1 cellular context compared by ENCODE assay signal in the genomic region with DNA sequence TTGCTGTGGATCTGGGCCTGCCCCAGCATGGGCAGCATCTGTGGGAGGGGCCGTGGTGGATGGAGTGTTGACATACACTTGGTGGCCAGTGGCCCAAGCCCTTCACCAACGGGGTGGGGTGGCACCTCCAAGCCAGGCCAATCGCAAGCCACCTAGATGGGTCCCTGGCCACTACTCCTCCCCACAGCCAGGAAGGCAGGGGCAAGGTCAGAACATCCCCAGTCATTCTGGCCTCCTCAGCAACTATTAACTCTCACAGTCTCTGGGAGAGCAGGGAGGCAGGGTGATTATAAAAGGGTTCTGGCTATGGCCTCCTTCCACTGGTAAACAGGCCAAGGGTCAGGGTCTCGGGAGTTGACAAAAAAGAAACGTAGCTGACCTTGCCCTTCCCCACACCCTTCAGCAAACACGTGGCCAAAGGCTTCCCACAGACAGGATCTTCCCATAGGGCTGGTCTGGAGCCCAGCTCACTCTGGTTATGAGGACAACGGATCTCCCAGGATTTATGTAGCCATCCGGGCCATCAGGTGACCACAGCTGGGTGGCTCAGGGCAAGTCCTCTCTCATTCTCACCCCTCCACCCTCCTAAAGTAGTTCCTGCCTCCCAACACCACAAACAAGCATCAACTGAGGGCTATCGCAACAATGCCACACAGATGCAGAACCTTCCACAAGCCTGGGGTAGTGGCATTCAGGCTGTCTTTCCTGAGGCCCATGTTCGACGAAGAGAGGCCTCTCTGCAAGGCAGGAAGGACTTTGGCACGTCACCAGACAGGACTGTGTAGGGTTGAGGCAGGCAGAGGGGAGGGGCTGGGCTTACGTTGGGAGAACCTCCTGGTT.
TF ChIP-seq lines count a peak whose summit lies in the region.

No MANE protein-coding gene starts in this region.

TF ChIP-seq in SK-N-SH, 30 proteins besides CTCF, POLR2A, EP300 and RAD21:
- no peak for TF ChIP-seq NRF1 (IDR thresholded peaks at IDR 0.05; ENCODE audit: low read depth, low read length)
- no peak for TF ChIP-seq CHD2 (IDR thresholded peaks at IDR 0.05; ENCODE audit: low read length, partially characterized antibody)
- TF ChIP-seq SMC3 (IDR thresholded peaks at IDR 0.05; ENCODE audit: low read depth, low read length), result no peak
- TF ChIP-seq EZH2phosphoT487 (IDR thresholded peaks at IDR 0.05; ENCODE audit: borderline replicate concordance, low read depth), result no peak
- no peak for TF ChIP-seq JUND (IDR thresholded peaks at IDR 0.05)
- TF ChIP-seq, protein P1, sequence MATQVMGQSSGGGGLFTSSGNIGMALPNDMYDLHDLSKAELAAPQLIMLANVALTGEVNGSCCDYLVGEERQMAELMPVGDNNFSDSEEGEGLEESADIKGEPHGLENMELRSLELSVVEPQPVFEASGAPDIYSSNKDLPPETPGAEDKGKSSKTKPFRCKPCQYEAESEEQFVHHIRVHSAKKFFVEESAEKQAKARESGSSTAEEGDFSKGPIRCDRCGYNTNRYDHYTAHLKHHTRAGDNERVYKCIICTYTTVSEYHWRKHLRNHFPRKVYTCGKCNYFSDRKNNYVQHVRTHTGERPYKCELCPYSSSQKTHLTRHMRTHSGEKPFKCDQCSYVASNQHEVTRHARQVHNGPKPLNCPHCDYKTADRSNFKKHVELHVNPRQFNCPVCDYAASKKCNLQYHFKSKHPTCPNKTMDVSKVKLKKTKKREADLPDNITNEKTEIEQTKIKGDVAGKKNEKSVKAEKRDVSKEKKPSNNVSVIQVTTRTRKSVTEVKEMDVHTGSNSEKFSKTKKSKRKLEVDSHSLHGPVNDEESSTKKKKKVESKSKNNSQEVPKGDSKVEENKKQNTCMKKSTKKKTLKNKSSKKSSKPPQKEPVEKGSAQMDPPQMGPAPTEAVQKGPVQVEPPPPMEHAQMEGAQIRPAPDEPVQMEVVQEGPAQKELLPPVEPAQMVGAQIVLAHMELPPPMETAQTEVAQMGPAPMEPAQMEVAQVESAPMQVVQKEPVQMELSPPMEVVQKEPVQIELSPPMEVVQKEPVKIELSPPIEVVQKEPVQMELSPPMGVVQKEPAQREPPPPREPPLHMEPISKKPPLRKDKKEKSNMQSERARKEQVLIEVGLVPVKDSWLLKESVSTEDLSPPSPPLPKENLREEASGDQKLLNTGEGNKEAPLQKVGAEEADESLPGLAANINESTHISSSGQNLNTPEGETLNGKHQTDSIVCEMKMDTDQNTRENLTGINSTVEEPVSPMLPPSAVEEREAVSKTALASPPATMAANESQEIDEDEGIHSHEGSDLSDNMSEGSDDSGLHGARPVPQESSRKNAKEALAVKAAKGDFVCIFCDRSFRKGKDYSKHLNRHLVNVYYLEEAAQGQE (IDR thresholded peaks at IDR 0.05; ENCODE audit: low read depth, low read length), result no peak
